In genomic region chrX:24027086-24027485, GRCh38 we compare ENCODE assay signal across 7 cellular contexts. TPM values are rescaled to one million over a fixed set of nuclear protein-coding genes. Genes with fewer than 3 reads are reported as not detected.
DNase-seq lines count a peak whose midpoint lies in the region; ATAC-seq and TF ChIP-seq lines count a peak whose summit lies in the region.

Gene KLHL15 (minus strand): TSS chrX:24027186. CDS start chrX:24006693, 20,493 bp downstream.

- no peak for TF ChIP-seq CTCF in stomach (IDR thresholded peaks at IDR 0.05)

- H3K4me3 ChIP-seq in HUES48 (ENCODE audit: low read depth, low read length) (peak within 1 kb of the TSS; percentile 95), iPS-18c (ENCODE audit: insufficient read depth, low read depth, low read length) (peak within 1 kb of the TSS; percentile 79), stomach (peak within 1 kb of the TSS; percentile 67 to 77 (median 70))

- peak within 1 kb of the TSS; percentile 84 for H3K9ac ChIP-seq in HUES48 (ENCODE audit: low read depth, low read length)

- no peak for TF ChIP-seq EP300 in stomach (IDR thresholded peaks at IDR 0.05)

- intact Hi-C loops in stomach (cut with DNase I; ENCODE audit: low total_unique reads) = no loop called here

- H3K9me3 ChIP-seq in HUES48 (ENCODE audit: control insufficient read depth, insufficient read depth, low read length) = no peaks in the 10 kb centered on the region
- H3K9me3 ChIP-seq in iPS-18c (ENCODE audit: control insufficient read depth, insufficient read depth, low read length) = no peaks in the 10 kb centered on the region
- H3K9me3 ChIP-seq in stomach = no peaks in the 10 kb centered on the region

- no peak for ATAC-seq in activated naive CD4-positive, alpha-beta T cell treated with anti-CD3 and anti-CD28 coated beads, Interleukin-2, amount 50 U/mL, for 72 hours

- H3K4me1 ChIP-seq in HUES48 (ENCODE audit: control insufficient read depth, insufficient read depth, low read length) (peaks cover 7% of the 10 kb centered on the region), stomach (peaks cover 0 to 7% (median 0%) of the 10 kb centered on the region in 4 donors)

- peaks cover 0 to 11% of the 10 kb centered on the region in 2 donors for H3K36me3 Mint-ChIP-seq in activated naive CD4-positive, alpha-beta T cell treated with anti-CD3 and anti-CD28 coated beads, Interleukin-2, amount 50 U/mL, for 72 hours

- H3K27ac ChIP-seq in HUES48 (ENCODE audit: low read depth, low read length) = peak within 1 kb of the TSS; percentile 92
- H3K27ac ChIP-seq in stomach = peak within 1 kb of the TSS; percentile 94 to 99 (median 95)

- H3K27me3 ChIP-seq in HUES48 (ENCODE audit: control insufficient read depth, insufficient read depth, low read length) (peaks cover 61% of the 10 kb centered on the region), stomach (peaks cover 0 to 4% (median 0%) of the 10 kb centered on the region in 3 donors)

- no peaks in the 10 kb centered on the region for H3K9me3 Mint-ChIP-seq in activated naive CD4-positive, alpha-beta T cell treated with anti-CD3 and anti-CD28 coated beads, Interleukin-2, amount 50 U/mL, for 72 hours

- TF ChIP-seq POLR2A in stomach (IDR thresholded peaks at IDR 0.05) = no peak

- 74 to 93% (median 85%) methylated on average over 7 of the region's 7 CpGs for WGBS in stomach, 5 donors

- H3K27ac Mint-ChIP-seq in activated naive CD4-positive, alpha-beta T cell treated with anti-CD3 and anti-CD28 coated beads, Interleukin-2, amount 50 U/mL, for 72 hours = peak within 1 kb of the TSS; percentile 88 to 92

- no peak for DNase-seq in activated naive CD4-positive, alpha-beta T cell treated with anti-CD3 and anti-CD28 coated beads, Interleukin-2, amount 50 U/mL, for 72 hours (ENCODE audit: low spot score in 2 of 2)
- DNase-seq in stomach (no peak), Kasumi-1 (lab: John Stamatoyannopoulos, UW) (no peak), hepatic stellate cell (ENCODE audit: low spot score) (no peak), HT-29 (ENCODE audit: low spot score) (no peak)

- H3K36me3 ChIP-seq in HUES48 (ENCODE audit: control insufficient read depth, insufficient read depth, low read length) (no peaks in the 10 kb centered on the region), stomach (no peaks in the 10 kb centered on the region)

RNA-seq across cellular contexts. Expression of gene KLHL15, which starts in this region (rescaled TPM):
- total RNA-seq in activated naive CD4-positive, alpha-beta T cell treated with anti-CD3 and anti-CD28 coated beads, Interleukin-2, amount 50 U/mL, for 72 hours = 10 to 100 TPM; 11.8 to 31.6 TPM
- 10 to 100 TPM in 1 of 5 donors, 1 to 10 TPM in 4; 1.2 to 41.3 (median 6.2) TPM for total RNA-seq in stomach
- polyA plus RNA-seq in stomach = 1 to 10 TPM; 1.1 to 4.5 (median 1.5) TPM
- total RNA-seq in HT-29 (2014; rRNA removed; shearing (Covaris generic)) = 2.3 and 2.4 TPM in 2 replicates
